23 cellular contexts compared by ENCODE assay signal in genomic region chr4:141038428-141038827, GRCh38.
DNase-seq lines count a peak whose midpoint lies in the region; ATAC-seq and TF ChIP-seq lines count a peak whose summit lies in the region.
"Had no signal": no experiment of that assay in that cellular context is flagged by ENCODE, and none has a peak within 500 bp of the region (broad histone marks: within the 10 kb centered on the region; RNA-seq: fewer than 3 reads in every experiment).

No MANE protein-coding gene starts in this region.

- H3K27ac Mint-ChIP-seq in WTC11 = no peak overlapping the region
- H3K27ac Mint-ChIP-seq: CD14-positive monocyte; CD4-positive, alpha-beta memory T cell; CD4-positive, CD25-positive, alpha-beta regulatory T cell; CD8-positive, alpha-beta memory T cell had no signal

- no peaks in the 10 kb centered on the region for H3K4me1 ChIP-seq in mesenchymal stem cell (ENCODE audit: control insufficient read depth, insufficient read depth, low read depth, low read length)
- H3K4me1 ChIP-seq: BE2C, BLaER1 had no signal

- H3K18ac ChIP-seq in mesenchymal stem cell (ENCODE audit: low read depth in 1 of 2, low read length in 2 of 2) = peak overlapping the region; percentile 28 to 44

- POLR2A ChIA-PET in WTC11 (lab: Charles Lee) = no interaction called here

- no peak overlapping the region for H4K8ac ChIP-seq in mesenchymal stem cell (ENCODE audit: low read length)

- no peaks in the 10 kb centered on the region for H3K9me3 ChIP-seq in mesenchymal stem cell (ENCODE audit: control insufficient read depth, low read length)
- H3K9me3 ChIP-seq: BE2C had no signal

- H3K9me3 Mint-ChIP-seq in WTC11 = peaks cover 10% of the 10 kb centered on the region
- H3K9me3 Mint-ChIP-seq: CD8-positive, alpha-beta memory T cell had no signal

- H3K4me1 Mint-ChIP-seq in WTC11 = no peaks in the 10 kb centered on the region
- H3K4me1 Mint-ChIP-seq: CD14-positive monocyte; CD4-positive, alpha-beta memory T cell; CD4-positive, CD25-positive, alpha-beta regulatory T cell; CD8-positive, alpha-beta memory T cell had no signal

- H3K27me3 Mint-ChIP-seq in WTC11 (ENCODE audit: low read depth) = no peaks in the 10 kb centered on the region
- H3K27me3 Mint-ChIP-seq: CD4-positive, CD25-positive, alpha-beta regulatory T cell had no signal

- no peak overlapping the region for H2BK120ac ChIP-seq in mesenchymal stem cell (ENCODE audit: low read depth, low read length)

- peaks cover 6% of the 10 kb centered on the region for H3K79me1 ChIP-seq in mesenchymal stem cell (replicated peaks; ENCODE audit: low read length, poor library complexity, severe bottlenecking)

- H4K91ac ChIP-seq in mesenchymal stem cell (ENCODE audit: low read length) = no peak overlapping the region

- H3K36me3 ChIP-seq in mesenchymal stem cell (ENCODE audit: control insufficient read depth in 1 of 2, insufficient read depth in 2 of 2, low read depth in 1 of 2, low read length in 2 of 2) = no peaks in the 10 kb centered on the region
- H3K36me3 ChIP-seq: BE2C, BLaER1 had no signal

- 93% methylated on average over 2 of the region's 3 CpGs for WGBS in mesenchymal stem cell

- TF ChIP-seq CTCF in WTC11 (IDR thresholded peaks at IDR 0.05) = no peak

- no peaks in the 10 kb centered on the region for H3K27me3 ChIP-seq in mesenchymal stem cell (ENCODE audit: control insufficient read depth in 1 of 2, insufficient read depth in 1 of 2, low read length in 2 of 2)
- H3K27me3 ChIP-seq: BE2C, BLaER1 had no signal

- DNase-seq in WTC11 (ENCODE audit: low spot score) = no peak
- no peak for DNase-seq in mesenchymal stem cell
- no peak for DNase-seq in effector CD4-positive, alpha-beta T cell
- no peak for DNase-seq in activated CD8-positive, alpha-beta memory T cell treated with anti-CD3 and anti-CD28 coated beads for 24 hours
- DNase-seq in HUDEP-2 (lab: John Stamatoyannopoulos, UW; ENCODE audit: unreplicated experiment in 76 of 76) = no peak
- DNase-seq: 8988T; ACHN; BE2C; C1 segment of cervical spinal cord; CD4-positive, alpha-beta memory T cell; CD4-positive, CD25-positive, alpha-beta regulatory T cell; CD8-positive, alpha-beta memory T cell; COR-L47; DMS 273 treated with DMSO at 0.1 percent for 48 hours; DMS153; DMS53; DMS79; DND-41; EL; GDM1 had no signal

- H2AFZ ChIP-seq in mesenchymal stem cell (ENCODE audit: low read depth, low read length) = no peak overlapping the region

- H2BK15ac ChIP-seq in mesenchymal stem cell (ENCODE audit: low read depth, poor library complexity, severe bottlenecking) = no peak overlapping the region

- no peak overlapping the region for H3K9ac ChIP-seq in mesenchymal stem cell (ENCODE audit: low read length)
- H3K9ac ChIP-seq: BLaER1 had no signal

- CTCF ChIA-PET in WTC11 (lab: Charles Lee) = no interaction called here

- H3K14ac ChIP-seq in mesenchymal stem cell (ENCODE audit: low read length in 2 of 2) = no peak overlapping the region

- no peak overlapping the region for H3K23ac ChIP-seq in mesenchymal stem cell (ENCODE audit: low read length in 2 of 2)

- no peak for ATAC-seq in WTC11
- ATAC-seq: GM12878 had no signal

- H2AK5ac ChIP-seq in mesenchymal stem cell (ENCODE audit: low read length, severe bottlenecking) = no peak overlapping the region

- H3K36me3 Mint-ChIP-seq in WTC11 = peaks cover 3% of the 10 kb centered on the region
- H3K36me3 Mint-ChIP-seq: CD14-positive monocyte; CD4-positive, alpha-beta memory T cell; CD4-positive, CD25-positive, alpha-beta regulatory T cell; CD8-positive, alpha-beta memory T cell had no signal

- no peak overlapping the region for H3K4me3 ChIP-seq in mesenchymal stem cell (ENCODE audit: insufficient read depth in 1 of 2, low read depth in 1 of 2, low read length in 2 of 2)
- H3K4me3 ChIP-seq: BLaER1, GM12878 had no signal

- H2BK5ac ChIP-seq in mesenchymal stem cell (ENCODE audit: low read depth, low read length, poor library complexity, severe bottlenecking) = no peak overlapping the region

- H2BK12ac ChIP-seq in mesenchymal stem cell (ENCODE audit: low read length in 2 of 2) = peak overlapping the region; percentile 6 to 88

- no peak overlapping the region for H3K4me3 Mint-ChIP-seq in WTC11
- H3K4me3 Mint-ChIP-seq: CD14-positive monocyte; CD4-positive, alpha-beta memory T cell; CD4-positive, CD25-positive, alpha-beta regulatory T cell; CD8-positive, alpha-beta memory T cell had no signal

- H3K4me2 ChIP-seq in mesenchymal stem cell (ENCODE audit: low read length, poor library complexity, severe bottlenecking) = no peak overlapping the region
- H3K4me2 ChIP-seq: BLaER1 had no signal

- H3K4ac ChIP-seq in mesenchymal stem cell (ENCODE audit: low read depth in 1 of 2, low read length in 2 of 2) = no peak overlapping the region

- H3K27ac ChIP-seq in mesenchymal stem cell (ENCODE audit: low read length, poor library complexity, severe bottlenecking) = no peak overlapping the region
- H3K27ac ChIP-seq: BLaER1 had no signal

TF ChIP-seq in WTC11, 78 proteins besides CTCF, POLR2A, EP300 and RAD21:
- TF ChIP-seq GRHL2 (CRISPR knock-in tag; IDR thresholded peaks at IDR 0.05; ENCODE audit: insufficient replicate concordance, severe bottlenecking) (no peak), ATF1 (CRISPR knock-in tag; IDR thresholded peaks at IDR 0.05) (no peak), NFYB (CRISPR knock-in tag; conservative IDR thresholded peaks at IDR 0.05; ENCODE audit: low read depth) (no peak), ZNF281 (CRISPR knock-in tag; IDR thresholded peaks at IDR 0.05) (no peak), ZNF138 (CRISPR knock-in tag; conservative IDR thresholded peaks at IDR 0.05) (no peak), ZNF263 (CRISPR knock-in tag; IDR thresholded peaks at IDR 0.05; ENCODE audit: low read depth) (no peak), FOXK1 (CRISPR knock-in tag; IDR thresholded peaks at IDR 0.05) (no peak), ZNF121 (CRISPR knock-in tag; IDR thresholded peaks at IDR 0.05) (peak; percentile 73)
